18 cellular contexts compared by ENCODE assay signal in the genomic region with DNA sequence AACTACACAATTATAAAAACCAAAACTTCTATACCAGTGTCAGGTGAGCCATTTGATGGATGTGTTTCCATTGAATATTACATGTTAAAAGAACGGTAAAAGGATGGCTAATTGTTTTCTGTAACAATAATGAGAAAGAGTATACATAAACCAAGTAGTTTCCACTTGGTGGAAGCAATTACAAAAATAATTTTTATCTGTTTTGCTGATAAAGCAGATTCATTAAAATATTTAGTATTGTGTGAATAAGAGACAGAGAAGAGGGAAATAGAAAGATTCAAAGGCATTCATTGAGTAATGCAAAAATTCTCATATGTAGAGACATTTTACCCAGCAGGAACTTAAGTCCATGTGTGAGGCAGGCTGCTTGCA.
A peak's percentile ranks its signal among the peaks of the same experiment; 100 is the strongest.
DNase-seq lines count a peak whose midpoint lies in the region; ATAC-seq and TF ChIP-seq lines count a peak whose summit lies in the region.
"Had no signal": no experiment of that assay in that cellular context is flagged by ENCODE, and none has a peak within 500 bp of the region (broad histone marks: within the 10 kb centered on the region; RNA-seq: fewer than 3 reads in every experiment).

No MANE protein-coding gene starts in this region.

- no peaks in the 10 kb centered on the region; the same call in 1 of the 2 replicates for H3K36me3 ChIP-seq in HUES64 (ENCODE audit: insufficient read depth, low read length)
- no peaks in the 10 kb centered on the region for H3K36me3 ChIP-seq in thyroid gland
- H3K36me3 ChIP-seq: esophagus muscularis mucosa had no signal

- no peak for TF ChIP-seq POLR2A in thyroid gland (IDR thresholded peaks at IDR 0.05)

- no peak for DNase-seq in chondrocyte (ENCODE audit: low spot score)
- no peak for DNase-seq in thyroid gland
- no peak for DNase-seq in NCI-H226
- no peak for DNase-seq in putamen (ENCODE audit: low spot score)
- DNase-seq: activated naive CD4-positive, alpha-beta T cell treated with anti-CD3 and anti-CD28 coated beads, Interleukin-2, amount 10 ng/mL, durations not matched to agents 7 days and 5 days; activated T-cell treated with anti-CD3 and anti-CD28 coated beads, Interleukin-2, amount 50 U/mL, for 48 hours; Calu3; effector CD8-positive, alpha-beta T cell; HCEC 1CT; NCI-H774; SW 1271; testis had no signal

- H3K4me3 ChIP-seq in HUES64 (ENCODE audit: low read length) (no peak overlapping the region), thyroid gland (replicated peaks in 1 of 3) (no peak overlapping the region)
- H3K4me3 ChIP-seq: esophagus muscularis mucosa, testis had no signal

- 60% methylated on average over 1 of the region's 1 CpG for WGBS in HUES64
- WGBS in thyroid gland, 2 donors = 80 to 81% methylated on average over 1 of the region's 1 CpG

- ATAC-seq in GM19328 (IDR thresholded peaks at IDR 0.05; ENCODE audit: unreplicated experiment) = no peak
- ATAC-seq: stimulated activated memory B cell treated with anti-CD40 and anti-IgM and Interleukin-4, amounts not matched to agents 10 μg/mL and 1 μg/mL and 100 μg/mL, for 72 hours had no signal

- H3K4me1 Mint-ChIP-seq in chondrocyte (ENCODE audit: low read depth) (peaks cover 63% of the 10 kb centered on the region), nephron (peaks cover 53% of the 10 kb centered on the region)

- TF ChIP-seq CTCF in chondrocyte (IDR thresholded peaks at IDR 0.05) (no peak), nephron (IDR thresholded peaks at IDR 0.05; ENCODE audit: unreplicated experiment in 3 of 3) (no peak), thyroid gland (IDR thresholded peaks at IDR 0.05) (no peak)

- no peaks in the 10 kb centered on the region for H3K27me3 ChIP-seq in HUES64 (ENCODE audit: insufficient read depth, low read length)
- H3K27me3 ChIP-seq in thyroid gland = no peaks in the 10 kb centered on the region
- H3K27me3 ChIP-seq: esophagus muscularis mucosa, testis had no signal

- H3K9me3 ChIP-seq in HUES64 (ENCODE audit: insufficient read depth, low read depth, low read length) = no peaks in the 10 kb centered on the region
- no peaks in the 10 kb centered on the region for H3K9me3 ChIP-seq in thyroid gland
- H3K9me3 ChIP-seq: esophagus muscularis mucosa, testis had no signal

- H3K27ac Mint-ChIP-seq in chondrocyte (ENCODE audit: unreplicated experiment) (peak overlapping the region; percentile 88), nephron (peak overlapping the region; percentile 75 to 95 (median 79))
- H3K27ac Mint-ChIP-seq: activated naive CD4-positive, alpha-beta T cell treated with anti-CD3 and anti-CD28 coated beads, Interleukin-2, amount 10 ng/mL, durations not matched to agents 7 days and 5 days; B cell; stimulated activated memory B cell treated with anti-CD40 and anti-IgM and Interleukin-4, amounts not matched to agents 10 μg/mL and 1 μg/mL and 100 μg/mL, for 72 hours had no signal

- intact Hi-C loops in thyroid gland (cut with DNase I) = no loop called here

- H3K27ac ChIP-seq in HUES64 (ENCODE audit: low read depth, low read length) (peak overlapping the region; percentile 71; the same call in 1 of the 2 replicates), thyroid gland (peak overlapping the region in 2 of 3 donors; percentile 70 to 93)

- no peaks in the 10 kb centered on the region for H3K27me3 Mint-ChIP-seq in chondrocyte (ENCODE audit: low read depth)
- H3K27me3 Mint-ChIP-seq in nephron (ENCODE audit: low read depth) = no peaks in the 10 kb centered on the region
- H3K27me3 Mint-ChIP-seq: activated naive CD4-positive, alpha-beta T cell treated with anti-CD3 and anti-CD28 coated beads, Interleukin-2, amount 10 ng/mL, durations not matched to agents 7 days and 5 days; B cell; stimulated activated memory B cell treated with anti-CD40 and anti-IgM and Interleukin-4, amounts not matched to agents 10 μg/mL and 1 μg/mL and 100 μg/mL, for 72 hours had no signal

- H3K9ac ChIP-seq in HUES64 (ENCODE audit: low read depth, low read length) = no peak overlapping the region

- H3K4me1 ChIP-seq in HUES64 (ENCODE audit: insufficient read depth, low read length) = peaks cover 68% of the 10 kb centered on the region
- peaks cover 21 to 35% of the 10 kb centered on the region in 2 donors for H3K4me1 ChIP-seq in thyroid gland

- H3K9me3 Mint-ChIP-seq in chondrocyte (ENCODE audit: low read depth) (no peaks in the 10 kb centered on the region), nephron (no peaks in the 10 kb centered on the region)
- H3K9me3 Mint-ChIP-seq: activated naive CD4-positive, alpha-beta T cell treated with anti-CD3 and anti-CD28 coated beads, Interleukin-2, amount 10 ng/mL, durations not matched to agents 7 days and 5 days; stimulated activated memory B cell treated with anti-CD40 and anti-IgM and Interleukin-4, amounts not matched to agents 10 μg/mL and 1 μg/mL and 100 μg/mL, for 72 hours had no signal

- H3K36me3 Mint-ChIP-seq in chondrocyte (ENCODE audit: low read depth) (no peaks in the 10 kb centered on the region), nephron (ENCODE audit: low read depth) (no peaks in the 10 kb centered on the region)
- H3K36me3 Mint-ChIP-seq: activated naive CD4-positive, alpha-beta T cell treated with anti-CD3 and anti-CD28 coated beads, Interleukin-2, amount 10 ng/mL, durations not matched to agents 7 days and 5 days; stimulated activated memory B cell treated with anti-CD40 and anti-IgM and Interleukin-4, amounts not matched to agents 10 μg/mL and 1 μg/mL and 100 μg/mL, for 72 hours had no signal

- H3K4me3 Mint-ChIP-seq in chondrocyte (ENCODE audit: unreplicated experiment) (no peak overlapping the region), nephron (peak overlapping the region; percentile 68 to 84 (median 71))
- H3K4me3 Mint-ChIP-seq: activated naive CD4-positive, alpha-beta T cell treated with anti-CD3 and anti-CD28 coated beads, Interleukin-2, amount 10 ng/mL, durations not matched to agents 7 days and 5 days; B cell; stimulated activated memory B cell treated with anti-CD40 and anti-IgM and Interleukin-4, amounts not matched to agents 10 μg/mL and 1 μg/mL and 100 μg/mL, for 72 hours had no signal
